Comparison of ENCODE assay signal across 1 cellular context in genomic region chr15:25022233-25022632, GRCh38.
TF ChIP-seq lines count a peak whose summit lies in the region.

No MANE protein-coding gene starts in this region.

TF ChIP-seq in WTC11, 78 proteins besides CTCF, POLR2A, EP300 and RAD21 (continued from another document):
- TF ChIP-seq, protein P1, sequence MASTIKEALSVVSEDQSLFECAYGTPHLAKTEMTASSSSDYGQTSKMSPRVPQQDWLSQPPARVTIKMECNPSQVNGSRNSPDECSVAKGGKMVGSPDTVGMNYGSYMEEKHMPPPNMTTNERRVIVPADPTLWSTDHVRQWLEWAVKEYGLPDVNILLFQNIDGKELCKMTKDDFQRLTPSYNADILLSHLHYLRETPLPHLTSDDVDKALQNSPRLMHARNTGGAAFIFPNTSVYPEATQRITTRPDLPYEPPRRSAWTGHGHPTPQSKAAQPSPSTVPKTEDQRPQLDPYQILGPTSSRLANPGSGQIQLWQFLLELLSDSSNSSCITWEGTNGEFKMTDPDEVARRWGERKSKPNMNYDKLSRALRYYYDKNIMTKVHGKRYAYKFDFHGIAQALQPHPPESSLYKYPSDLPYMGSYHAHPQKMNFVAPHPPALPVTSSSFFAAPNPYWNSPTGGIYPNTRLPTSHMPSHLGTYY (CRISPR knock-in tag; IDR thresholded peaks at IDR 0.05) = no peak
- TF ChIP-seq CBFB (CRISPR knock-in tag; IDR thresholded peaks at IDR 0.05; ENCODE audit: low read depth) (no peak), RELA (CRISPR knock-in tag; IDR thresholded peaks at IDR 0.05; ENCODE audit: borderline replicate concordance) (no peak), GRHL2 (CRISPR knock-in tag; IDR thresholded peaks at IDR 0.05; ENCODE audit: insufficient replicate concordance, severe bottlenecking) (no peak), GTF2I (CRISPR knock-in tag; conservative IDR thresholded peaks at IDR 0.05) (no peak), NR3C1 (CRISPR knock-in tag; conservative IDR thresholded peaks at IDR 0.05; ENCODE audit: low read depth) (no peak), SMAD3 (CRISPR knock-in tag; IDR thresholded peaks at IDR 0.05; ENCODE audit: borderline replicate concordance) (no peak), CREM (CRISPR knock-in tag; IDR thresholded peaks at IDR 0.05) (no peak), ATF1 (CRISPR knock-in tag; IDR thresholded peaks at IDR 0.05) (no peak), SMAD4 (CRISPR knock-in tag; IDR thresholded peaks at IDR 0.05) (no peak), OVOL2 (CRISPR knock-in tag; IDR thresholded peaks at IDR 0.05; ENCODE audit: borderline replicate concordance) (no peak), JAZF1 (CRISPR knock-in tag; IDR thresholded peaks at IDR 0.05) (no peak), RORB (CRISPR knock-in tag; IDR thresholded peaks at IDR 0.05) (no peak)
- TF ChIP-seq, protein P2, sequence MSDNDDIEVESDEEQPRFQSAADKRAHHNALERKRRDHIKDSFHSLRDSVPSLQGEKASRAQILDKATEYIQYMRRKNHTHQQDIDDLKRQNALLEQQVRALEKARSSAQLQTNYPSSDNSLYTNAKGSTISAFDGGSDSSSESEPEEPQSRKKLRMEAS (CRISPR knock-in tag; IDR thresholded peaks at IDR 0.05) = no peak
- TF ChIP-seq, protein P3, sequence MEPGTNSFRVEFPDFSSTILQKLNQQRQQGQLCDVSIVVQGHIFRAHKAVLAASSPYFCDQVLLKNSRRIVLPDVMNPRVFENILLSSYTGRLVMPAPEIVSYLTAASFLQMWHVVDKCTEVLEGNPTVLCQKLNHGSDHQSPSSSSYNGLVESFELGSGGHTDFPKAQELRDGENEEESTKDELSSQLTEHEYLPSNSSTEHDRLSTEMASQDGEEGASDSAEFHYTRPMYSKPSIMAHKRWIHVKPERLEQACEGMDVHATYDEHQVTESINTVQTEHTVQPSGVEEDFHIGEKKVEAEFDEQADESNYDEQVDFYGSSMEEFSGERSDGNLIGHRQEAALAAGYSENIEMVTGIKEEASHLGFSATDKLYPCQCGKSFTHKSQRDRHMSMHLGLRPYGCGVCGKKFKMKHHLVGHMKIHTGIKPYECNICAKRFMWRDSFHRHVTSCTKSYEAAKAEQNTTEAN (CRISPR knock-in tag; IDR thresholded peaks at IDR 0.05) = no peak
- TF ChIP-seq, protein P4, sequence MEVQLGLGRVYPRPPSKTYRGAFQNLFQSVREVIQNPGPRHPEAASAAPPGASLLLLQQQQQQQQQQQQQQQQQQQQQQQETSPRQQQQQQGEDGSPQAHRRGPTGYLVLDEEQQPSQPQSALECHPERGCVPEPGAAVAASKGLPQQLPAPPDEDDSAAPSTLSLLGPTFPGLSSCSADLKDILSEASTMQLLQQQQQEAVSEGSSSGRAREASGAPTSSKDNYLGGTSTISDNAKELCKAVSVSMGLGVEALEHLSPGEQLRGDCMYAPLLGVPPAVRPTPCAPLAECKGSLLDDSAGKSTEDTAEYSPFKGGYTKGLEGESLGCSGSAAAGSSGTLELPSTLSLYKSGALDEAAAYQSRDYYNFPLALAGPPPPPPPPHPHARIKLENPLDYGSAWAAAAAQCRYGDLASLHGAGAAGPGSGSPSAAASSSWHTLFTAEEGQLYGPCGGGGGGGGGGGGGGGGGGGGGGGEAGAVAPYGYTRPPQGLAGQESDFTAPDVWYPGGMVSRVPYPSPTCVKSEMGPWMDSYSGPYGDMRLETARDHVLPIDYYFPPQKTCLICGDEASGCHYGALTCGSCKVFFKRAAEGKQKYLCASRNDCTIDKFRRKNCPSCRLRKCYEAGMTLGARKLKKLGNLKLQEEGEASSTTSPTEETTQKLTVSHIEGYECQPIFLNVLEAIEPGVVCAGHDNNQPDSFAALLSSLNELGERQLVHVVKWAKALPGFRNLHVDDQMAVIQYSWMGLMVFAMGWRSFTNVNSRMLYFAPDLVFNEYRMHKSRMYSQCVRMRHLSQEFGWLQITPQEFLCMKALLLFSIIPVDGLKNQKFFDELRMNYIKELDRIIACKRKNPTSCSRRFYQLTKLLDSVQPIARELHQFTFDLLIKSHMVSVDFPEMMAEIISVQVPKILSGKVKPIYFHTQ (CRISPR knock-in tag; IDR thresholded peaks at IDR 0.05) = no peak
